In the genomic region with DNA sequence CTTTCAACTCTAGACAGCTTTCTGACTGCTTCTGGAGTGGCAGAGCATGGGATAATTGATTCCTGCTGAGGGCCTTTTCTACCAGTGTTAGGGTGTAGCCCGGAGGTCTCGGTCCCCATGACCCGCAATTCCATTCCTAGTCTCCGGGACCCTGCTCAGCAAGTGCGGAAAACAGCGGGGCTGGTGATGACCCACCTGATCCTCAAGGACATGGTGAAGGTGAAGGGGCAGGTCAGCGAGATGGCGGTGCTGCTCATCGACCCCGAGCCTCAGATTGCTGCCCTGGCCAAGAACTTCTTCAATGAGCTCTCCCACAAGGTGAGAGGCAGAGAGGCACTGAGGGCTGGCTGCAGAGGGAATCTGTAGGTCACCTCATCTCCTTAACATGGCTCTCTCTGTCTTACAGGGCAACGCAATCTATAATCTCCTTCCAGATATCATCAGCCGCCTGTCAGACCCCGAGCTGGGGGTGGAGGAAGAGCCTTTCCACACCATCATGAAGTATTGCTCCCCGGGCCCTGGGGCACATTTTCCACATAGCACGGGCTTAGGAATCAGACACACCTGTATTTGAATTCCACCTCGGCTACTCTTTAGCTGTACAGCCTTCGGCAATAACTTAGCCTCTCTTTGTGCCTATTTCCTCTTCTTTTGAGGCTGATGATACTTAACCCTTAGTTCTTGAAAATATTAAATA, we compare ENCODE assay signal across 1 cellular context.
TF ChIP-seq lines count a peak whose summit lies in the region.

No MANE protein-coding gene starts in this region.

TF ChIP-seq in HepG2, 621 proteins besides CTCF, POLR2A, EP300 and RAD21:
- no peak for TF ChIP-seq ZNF607 (CRISPR knock-in tag; IDR thresholded peaks at IDR 0.05; ENCODE audit: borderline replicate concordance)
- no peak for TF ChIP-seq MAFK (conservative IDR thresholded peaks at IDR 0.05 in 1 of 2, IDR thresholded peaks at IDR 0.05 in 1 of 2; ENCODE audit: low read length in 2 of 2)
- no peak for TF ChIP-seq PHF8 (CRISPR knock-in tag; IDR thresholded peaks at IDR 0.05)
- TF ChIP-seq, protein P1, sequence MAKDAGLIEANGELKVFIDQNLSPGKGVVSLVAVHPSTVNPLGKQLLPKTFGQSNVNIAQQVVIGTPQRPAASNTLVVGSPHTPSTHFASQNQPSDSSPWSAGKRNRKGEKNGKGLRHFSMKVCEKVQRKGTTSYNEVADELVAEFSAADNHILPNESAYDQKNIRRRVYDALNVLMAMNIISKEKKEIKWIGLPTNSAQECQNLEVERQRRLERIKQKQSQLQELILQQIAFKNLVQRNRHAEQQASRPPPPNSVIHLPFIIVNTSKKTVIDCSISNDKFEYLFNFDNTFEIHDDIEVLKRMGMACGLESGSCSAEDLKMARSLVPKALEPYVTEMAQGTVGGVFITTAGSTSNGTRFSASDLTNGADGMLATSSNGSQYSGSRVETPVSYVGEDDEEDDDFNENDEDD (CRISPR knock-in tag; IDR thresholded peaks at IDR 0.05; ENCODE audit: borderline replicate concordance) = no peak
- TF ChIP-seq HDAC6 (IDR thresholded peaks at IDR 0.05; ENCODE audit: low read depth, low read length) = no peak
